ENCODE assay signal across 8 cellular contexts in genomic region chr6:99613705-99614429, GRCh38. TPM values are rescaled to one million over a fixed set of nuclear protein-coding genes. Genes with fewer than 3 reads are reported as not detected.
DNase-seq lines count a peak whose midpoint lies in the region; ATAC-seq, FAIRE-seq and TF ChIP-seq lines count a peak whose summit lies in the region.

No MANE protein-coding gene starts in this region.

- no peak for FAIRE-seq in A549 (lab: Jason Lieb, UNC)

- peaks cover 21% of the 10 kb centered on the region for H3K4me1 Mint-ChIP-seq in central memory CD8-positive, alpha-beta T cell
- H3K4me1 Mint-ChIP-seq in mesothelial cell of epicardium = peaks cover 8% of the 10 kb centered on the region

- CTCF ChIA-PET in A549 (lab: Yijun Ruan, JAX) = interaction anchor here (0.9 to 2.5 kb wide), 5 partner anchors 9 to 140 kb away, joined by 3 to 18 read pairs (median 4); no protein-coding TSS in a partner anchor

- H3K27ac Mint-ChIP-seq in central memory CD8-positive, alpha-beta T cell (ENCODE audit: low read depth) = no peak overlapping the region
- H3K27ac Mint-ChIP-seq in mesothelial cell of epicardium = no peak overlapping the region

- H3K27ac ChIP-seq in A549 = peak overlapping the region; percentile 72 to 82

- DNase-seq in A549 (ENCODE audit: low read depth in 1 of 2, low spot score in 1 of 2) = peak; percentile 16 to 17
- DNase-seq in NCI-H345 (lab: John Stamatoyannopoulos, UW) = peak; percentile 73
- no peak for DNase-seq in central memory CD8-positive, alpha-beta T cell (ENCODE audit: low spot score in 2 of 2)
- DNase-seq in mesothelial cell of epicardium (ENCODE audit: low spot score in 2 of 2, unreplicated experiment in 2 of 2) = peak in 1 of 2 experiments; percentile 56
- DNase-seq in head of caudate nucleus = no peak
- no peak for DNase-seq in stimulated activated CD4-positive, alpha-beta T cell treated with anti-CD3 and anti-CD28 coated beads, Interleukin-4, amount 100 ng/mL, for 24 hours

- intact Hi-C loops in head of caudate nucleus (cut with DNase I) = no loop called here

- H3K4me3 ChIP-seq in A549 = peak overlapping the region; percentile 57

- TF ChIP-seq CTCF in A549 (IDR thresholded peaks at IDR 0.05) (no peak; the same call in 2 of the 3 replicates), mesothelial cell of epicardium (IDR thresholded peaks at IDR 0.05; ENCODE audit: unreplicated experiment) (no peak)

- POLR2A ChIA-PET in A549 (lab: Yijun Ruan, JAX) = interaction anchor here (1.0 to 1.4 kb wide), 2 partner anchors 45 kb away, joined by 4 to 6 read pairs; partner anchors contain the start of gene CCNC

- 0% methylated on average over 7 of the region's 82 CpGs for WGBS in A549 (ENCODE audit: missing lambda C conversion rate)

- ATAC-seq in A549 (peak; percentile 85 to 86), GM18499 (IDR thresholded peaks at IDR 0.05; ENCODE audit: insufficient read depth, unreplicated experiment) (peak; percentile 30), HG02884 (IDR thresholded peaks at IDR 0.05; ENCODE audit: unreplicated experiment) (peak; percentile 45)
- ATAC-seq in central memory CD8-positive, alpha-beta T cell (replicated peaks; ENCODE audit: extremely low read depth, poor library complexity, severe bottlenecking) = peak; percentile 52

- H3K27me3 Mint-ChIP-seq in central memory CD8-positive, alpha-beta T cell = peaks cover 90% of the 10 kb centered on the region
- H3K27me3 Mint-ChIP-seq in mesothelial cell of epicardium (ENCODE audit: low read depth) = peaks cover 97% of the 10 kb centered on the region

- no peaks in the 10 kb centered on the region for H3K4me1 ChIP-seq in A549

- TF ChIP-seq POLR2A in A549 (IDR thresholded peaks at IDR 0.05; ENCODE audit: low read length) = peak; percentile 24; the same call in 1 of the 2 replicates

- H3K4me3 Mint-ChIP-seq in central memory CD8-positive, alpha-beta T cell = peak overlapping the region; percentile 65
- peak overlapping the region; percentile 57 for H3K4me3 Mint-ChIP-seq in mesothelial cell of epicardium

- peaks cover 11% of the 10 kb centered on the region for H3K36me3 Mint-ChIP-seq in central memory CD8-positive, alpha-beta T cell (ENCODE audit: insufficient read depth)
- no peaks in the 10 kb centered on the region for H3K36me3 Mint-ChIP-seq in mesothelial cell of epicardium

- no peak for TF ChIP-seq RAD21 in A549 (conservative IDR thresholded peaks at IDR 0.05 in 1 of 2, IDR thresholded peaks at IDR 0.05 in 1 of 2)

- peak overlapping the region; percentile 78 for H3K4me2 ChIP-seq in A549

- no peak for TF ChIP-seq EP300 in A549 (IDR thresholded peaks at IDR 0.05)

- H3K9me3 ChIP-seq in A549 = no peaks in the 10 kb centered on the region

- H3K9me3 Mint-ChIP-seq in central memory CD8-positive, alpha-beta T cell = no peaks in the 10 kb centered on the region
- H3K9me3 Mint-ChIP-seq in mesothelial cell of epicardium = no peaks in the 10 kb centered on the region

TF ChIP-seq in A549, 52 proteins besides CTCF, POLR2A, EP300 and RAD21:
- TF ChIP-seq GATA3 (IDR thresholded peaks at IDR 0.05; ENCODE audit: borderline replicate concordance) (no peak), RFX5 (IDR thresholded peaks at IDR 0.05) (no peak), MAZ (IDR thresholded peaks at IDR 0.05; ENCODE audit: borderline replicate concordance, low read depth, low read length) (no peak), MAFK (IDR thresholded peaks at IDR 0.05; ENCODE audit: partially characterized antibody) (no peak), PHF8 (IDR thresholded peaks at IDR 0.05; ENCODE audit: borderline replicate concordance, low read depth) (no peak), ZFP36 (IDR thresholded peaks at IDR 0.05; ENCODE audit: borderline replicate concordance, partially characterized antibody) (no peak), ZC3H11A (IDR thresholded peaks at IDR 0.05) (no peak), FOXS1 (CRISPR knock-in tag; IDR thresholded peaks at IDR 0.05) (no peak), HEYL (CRISPR knock-in tag; IDR thresholded peaks at IDR 0.05) (no peak), ZNF302 (CRISPR knock-in tag; IDR thresholded peaks at IDR 0.05) (no peak), RARB (CRISPR knock-in tag; IDR thresholded peaks at IDR 0.05) (no peak), E2F6 (IDR thresholded peaks at IDR 0.05; ENCODE audit: borderline replicate concordance, low read depth) (peak; percentile 77)
- TF ChIP-seq, protein P1, sequence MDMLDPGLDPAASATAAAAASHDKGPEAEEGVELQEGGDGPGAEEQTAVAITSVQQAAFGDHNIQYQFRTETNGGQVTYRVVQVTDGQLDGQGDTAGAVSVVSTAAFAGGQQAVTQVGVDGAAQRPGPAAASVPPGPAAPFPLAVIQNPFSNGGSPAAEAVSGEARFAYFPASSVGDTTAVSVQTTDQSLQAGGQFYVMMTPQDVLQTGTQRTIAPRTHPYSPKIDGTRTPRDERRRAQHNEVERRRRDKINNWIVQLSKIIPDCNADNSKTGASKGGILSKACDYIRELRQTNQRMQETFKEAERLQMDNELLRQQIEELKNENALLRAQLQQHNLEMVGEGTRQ (IDR thresholded peaks at IDR 0.05) = no peak
- TF ChIP-seq, protein P2, sequence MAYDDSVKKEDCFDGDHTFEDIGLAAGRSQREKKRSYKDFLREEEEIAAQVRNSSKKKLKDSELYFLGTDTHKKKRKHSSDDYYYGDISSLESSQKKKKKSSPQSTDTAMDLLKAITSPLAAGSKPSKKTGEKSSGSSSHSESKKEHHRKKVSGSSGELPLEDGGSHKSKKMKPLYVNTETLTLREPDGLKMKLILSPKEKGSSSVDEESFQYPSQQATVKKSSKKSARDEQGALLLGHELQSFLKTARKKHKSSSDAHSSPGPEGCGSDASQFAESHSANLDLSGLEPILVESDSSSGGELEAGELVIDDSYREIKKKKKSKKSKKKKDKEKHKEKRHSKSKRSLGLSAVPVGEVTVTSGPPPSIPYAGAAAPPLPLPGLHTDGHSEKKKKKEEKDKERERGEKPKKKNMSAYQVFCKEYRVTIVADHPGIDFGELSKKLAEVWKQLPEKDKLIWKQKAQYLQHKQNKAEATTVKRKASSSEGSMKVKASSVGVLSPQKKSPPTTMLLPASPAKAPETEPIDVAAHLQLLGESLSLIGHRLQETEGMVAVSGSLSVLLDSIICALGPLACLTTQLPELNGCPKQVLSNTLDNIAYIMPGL (CRISPR knock-in tag; IDR thresholded peaks at IDR 0.05; ENCODE audit: borderline replicate concordance) = no peak
- TF ChIP-seq, protein P3, sequence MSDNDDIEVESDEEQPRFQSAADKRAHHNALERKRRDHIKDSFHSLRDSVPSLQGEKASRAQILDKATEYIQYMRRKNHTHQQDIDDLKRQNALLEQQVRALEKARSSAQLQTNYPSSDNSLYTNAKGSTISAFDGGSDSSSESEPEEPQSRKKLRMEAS (IDR thresholded peaks at IDR 0.05) = peak; percentile 88
- TF ChIP-seq, protein P4, sequence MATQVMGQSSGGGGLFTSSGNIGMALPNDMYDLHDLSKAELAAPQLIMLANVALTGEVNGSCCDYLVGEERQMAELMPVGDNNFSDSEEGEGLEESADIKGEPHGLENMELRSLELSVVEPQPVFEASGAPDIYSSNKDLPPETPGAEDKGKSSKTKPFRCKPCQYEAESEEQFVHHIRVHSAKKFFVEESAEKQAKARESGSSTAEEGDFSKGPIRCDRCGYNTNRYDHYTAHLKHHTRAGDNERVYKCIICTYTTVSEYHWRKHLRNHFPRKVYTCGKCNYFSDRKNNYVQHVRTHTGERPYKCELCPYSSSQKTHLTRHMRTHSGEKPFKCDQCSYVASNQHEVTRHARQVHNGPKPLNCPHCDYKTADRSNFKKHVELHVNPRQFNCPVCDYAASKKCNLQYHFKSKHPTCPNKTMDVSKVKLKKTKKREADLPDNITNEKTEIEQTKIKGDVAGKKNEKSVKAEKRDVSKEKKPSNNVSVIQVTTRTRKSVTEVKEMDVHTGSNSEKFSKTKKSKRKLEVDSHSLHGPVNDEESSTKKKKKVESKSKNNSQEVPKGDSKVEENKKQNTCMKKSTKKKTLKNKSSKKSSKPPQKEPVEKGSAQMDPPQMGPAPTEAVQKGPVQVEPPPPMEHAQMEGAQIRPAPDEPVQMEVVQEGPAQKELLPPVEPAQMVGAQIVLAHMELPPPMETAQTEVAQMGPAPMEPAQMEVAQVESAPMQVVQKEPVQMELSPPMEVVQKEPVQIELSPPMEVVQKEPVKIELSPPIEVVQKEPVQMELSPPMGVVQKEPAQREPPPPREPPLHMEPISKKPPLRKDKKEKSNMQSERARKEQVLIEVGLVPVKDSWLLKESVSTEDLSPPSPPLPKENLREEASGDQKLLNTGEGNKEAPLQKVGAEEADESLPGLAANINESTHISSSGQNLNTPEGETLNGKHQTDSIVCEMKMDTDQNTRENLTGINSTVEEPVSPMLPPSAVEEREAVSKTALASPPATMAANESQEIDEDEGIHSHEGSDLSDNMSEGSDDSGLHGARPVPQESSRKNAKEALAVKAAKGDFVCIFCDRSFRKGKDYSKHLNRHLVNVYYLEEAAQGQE (IDR thresholded peaks at IDR 0.05) = no peak

RNA-seq across cellular contexts. Expression of gene PRDM13, which starts 7.2 kb away (rescaled TPM):
- polyA plus RNA-seq in A549 (2011; rRNA removed) = 0.49 and 0.74 TPM in 2 replicates
- 0.62 and 0.69 TPM in 2 replicates for polyA plus RNA-seq in A549 (2012; cell fraction: cytosol; rRNA removed)
- 0.49 and 0.55 TPM in 2 replicates for polyA plus RNA-seq in A549 (2012; cell fraction: nucleus; rRNA removed)
- 0.41 to 0.59 TPM (median 0.44 TPM) in 3 replicates for polyA plus RNA-seq in A549 (2017; fragmentation: RNase III; extraction: RNeasy Plus Mini Kit Qiagen cat#74134 plus additional on column Dnase treatment)
- polyA minus RNA-seq in A549 (2011; rRNA and poly(A)+ RNA removed) = 0.10 and 0.17 TPM in 2 replicates
- total RNA-seq in mesothelial cell of epicardium = not detected in 3 replicates

RNA-seq across cellular contexts. Expression of gene CCNC, which starts 45.4 kb away (rescaled TPM):
- polyA plus RNA-seq in A549 (2011; rRNA removed) = 60.3 and 66.0 TPM in 2 replicates
- polyA plus RNA-seq in A549 (2012; cell fraction: cytosol; rRNA removed) = 11.9 and 14.0 TPM in 2 replicates
- polyA plus RNA-seq in A549 (2012; cell fraction: nucleus; rRNA removed) = 4.0 and 7.5 TPM in 2 replicates
- polyA plus RNA-seq in A549 (2017; fragmentation: RNase III; extraction: RNeasy Plus Mini Kit Qiagen cat#74134 plus additional on column Dnase treatment) = 43.6 to 46.9 TPM (median 44.1 TPM) in 3 replicates
- polyA minus RNA-seq in A549 (2011; rRNA and poly(A)+ RNA removed) = 29.1 and 31.1 TPM in 2 replicates
- total RNA-seq in mesothelial cell of epicardium = 51.9 to 55.5 TPM (median 54.3 TPM) in 3 replicates

Comparison
In these comparisons a context has a peak if more than half of its experiments do, and no peak if none do; other contexts are left out.
1. ATAC-seq: peak in every context shown above with its lines; median percentile 86 in A549; 52 in central memory CD8-positive, alpha-beta T cell; 45 in HG02884; 30 in GM18499.
2. DNase-seq: peak in A549 (2 of 2) and NCI-H345 (single experiment); none in central memory CD8-positive, alpha-beta T cell (0 of 2), head of caudate nucleus (0 of 42) and stimulated activated CD4-positive, alpha-beta T cell treated with anti-CD3 and anti-CD28 coated beads, Interleukin-4, amount 100 ng/mL, for 24 hours (single experiment).